18 cellular contexts compared by ENCODE assay signal in the genomic region with DNA sequence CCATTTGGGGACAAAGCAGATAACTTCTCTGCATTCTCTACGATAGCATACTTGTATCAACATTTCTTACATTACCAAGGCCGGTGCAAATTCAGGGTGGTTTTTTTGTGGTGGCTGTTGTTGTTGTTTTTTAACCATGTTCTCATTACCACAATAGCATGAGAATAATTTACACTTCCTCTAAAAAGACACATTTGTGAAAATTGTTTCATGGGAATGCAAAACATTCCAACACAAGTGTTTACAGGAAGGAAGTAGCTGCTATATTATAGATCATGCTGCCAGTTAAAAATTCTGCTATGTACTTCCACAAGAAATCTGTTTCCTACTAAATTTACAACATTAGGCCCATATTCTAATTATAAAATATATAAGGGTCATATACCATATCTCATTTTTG.
DNase-seq lines count a peak whose midpoint lies in the region; ATAC-seq, FAIRE-seq and TF ChIP-seq lines count a peak whose summit lies in the region.
"Had no signal": no experiment of that assay in that cellular context is flagged by ENCODE, and none has a peak within 500 bp of the region (broad histone marks: within the 10 kb centered on the region; RNA-seq: fewer than 3 reads in every experiment).

No MANE protein-coding gene starts in this region.

- H3K4me2 ChIP-seq in GM23338, result no peak overlapping the region

- WGBS in stomach, 5 donors, result 25 to 32% (median 27%) methylated on average over 2 of the region's 2 CpGs

- FAIRE-seq in D721Med (lab: Jason Lieb, UNC), result no peak
- FAIRE-seq: pancreas had no signal

- CTCF ChIA-PET in activated naive CD4-positive, alpha-beta T cell treated with anti-CD3 and anti-CD28 coated beads, Interleukin-2, amount 10 ng/mL, durations not matched to agents 7 days and 5 days (lab: Charles Lee), result no interaction called here

- H3K4me3 Mint-ChIP-seq in GM23338, result no peak overlapping the region
- no peak overlapping the region for H3K4me3 Mint-ChIP-seq in activated naive CD4-positive, alpha-beta T cell treated with anti-CD3 and anti-CD28 coated beads, Interleukin-2, amount 10 ng/mL, durations not matched to agents 7 days and 5 days
- H3K4me3 Mint-ChIP-seq: activated T-cell treated with anti-CD3 and anti-CD28 coated beads, Interleukin-2, amount 50 U/mL, for 4 hours; T-helper 1 cell treated with Interleukin-12 subunit alpha and Interleukin-12 subunit beta and Interleukin-4 antibody, amounts not matched to agents 30 μg/mL and 1 μg/mL, for 36 hours had no signal

- H3K36me3 ChIP-seq in GM23338 (ENCODE audit: insufficient read depth), result no peaks in the 10 kb centered on the region
- no peaks in the 10 kb centered on the region for H3K36me3 ChIP-seq in left lung
- H3K36me3 ChIP-seq in stomach, result no peaks in the 10 kb centered on the region
- H3K36me3 ChIP-seq: pancreas had no signal

- ATAC-seq in GM23338, result no peak
- ATAC-seq in left lung, result no peak
- ATAC-seq: activated T-cell treated with anti-CD3 and anti-CD28 coated beads, Interleukin-2, amount 50 U/mL, for 4 hours had no signal

- H3K27ac ChIP-seq in GM23338 (ENCODE audit: low read depth) (no peak overlapping the region), left lung (peak overlapping the region; percentile 45 to 73), stomach (peak overlapping the region in 4 of 5 donors; percentile 58 to 79 (median 74)), caudate nucleus (ENCODE audit: low read depth, low read length) (no peak overlapping the region)

- TF ChIP-seq CTCF in GM23338 (conservative IDR thresholded peaks at IDR 0.05; ENCODE audit: low read depth in 2 of 2) (no peak), WI38 (IDR thresholded peaks at IDR 0.05; ENCODE audit: low read depth, low read length) (no peak), left lung (IDR thresholded peaks at IDR 0.05) (no peak), stomach (IDR thresholded peaks at IDR 0.05) (no peak), D721Med (IDR thresholded peaks at IDR 0.05; ENCODE audit: insufficient read depth, missing control alignments) (no peak)

- peaks cover 44% of the 10 kb centered on the region for H3K4me1 Mint-ChIP-seq in GM23338
- H3K4me1 Mint-ChIP-seq in activated naive CD4-positive, alpha-beta T cell treated with anti-CD3 and anti-CD28 coated beads, Interleukin-2, amount 10 ng/mL, durations not matched to agents 7 days and 5 days, result no peaks in the 10 kb centered on the region

- no peaks in the 10 kb centered on the region for H4K20me1 ChIP-seq in GM23338 (replicated peaks; ENCODE audit: insufficient read depth)

- H3K27me3 ChIP-seq in GM23338 (ENCODE audit: insufficient read depth) (no peaks in the 10 kb centered on the region), left lung (peaks cover 0 to 41% of the 10 kb centered on the region in 2 donors), stomach (no peaks in the 10 kb centered on the region)
- H3K27me3 ChIP-seq: pancreas had no signal

- no peak for TF ChIP-seq POLR2A in stomach (IDR thresholded peaks at IDR 0.05)

- H3K4me3 ChIP-seq in GM23338 (no peak overlapping the region), WI38 (ENCODE audit: low read depth, low read length) (peak overlapping the region; percentile 57; the same call in 1 of the 2 replicates), left lung (no peak overlapping the region), stomach (no peak overlapping the region)
- H3K4me3 ChIP-seq: pancreas had no signal

- H3F3A ChIP-seq in GM23338 (replicated peaks; ENCODE audit: low read depth), result no peaks in the 10 kb centered on the region

- no peaks in the 10 kb centered on the region for H3K9me3 Mint-ChIP-seq in GM23338
- no peaks in the 10 kb centered on the region for H3K9me3 Mint-ChIP-seq in activated naive CD4-positive, alpha-beta T cell treated with anti-CD3 and anti-CD28 coated beads, Interleukin-2, amount 10 ng/mL, durations not matched to agents 7 days and 5 days
- H3K9me3 Mint-ChIP-seq: activated T-cell treated with anti-CD3 and anti-CD28 coated beads, Interleukin-2, amount 50 U/mL, for 4 hours; T-helper 1 cell treated with Interleukin-12 subunit alpha and Interleukin-12 subunit beta and Interleukin-4 antibody, amounts not matched to agents 30 μg/mL and 1 μg/mL, for 36 hours had no signal

- intact Hi-C loops in left lung (cut with DNase I) (no loop called here), stomach (cut with DNase I; ENCODE audit: low total_unique reads) (no loop called here)

- peak overlapping the region; percentile 20 for H3K27ac Mint-ChIP-seq in GM23338
- no peak overlapping the region for H3K27ac Mint-ChIP-seq in activated naive CD4-positive, alpha-beta T cell treated with anti-CD3 and anti-CD28 coated beads, Interleukin-2, amount 10 ng/mL, durations not matched to agents 7 days and 5 days
- H3K27ac Mint-ChIP-seq: T-helper 1 cell treated with Interleukin-12 subunit alpha and Interleukin-12 subunit beta and Interleukin-4 antibody, amounts not matched to agents 30 μg/mL and 1 μg/mL, for 36 hours had no signal

- TF ChIP-seq EP300 in stomach (IDR thresholded peaks at IDR 0.05), result no peak

- peaks cover 4% of the 10 kb centered on the region; the same call in 1 of the 2 replicates for H3K79me2 ChIP-seq in GM23338 (replicated peaks; ENCODE audit: insufficient read depth)

- H3K9me3 ChIP-seq in left lung (no peaks in the 10 kb centered on the region), stomach (no peaks in the 10 kb centered on the region)
- H3K9me3 ChIP-seq: pancreas had no signal

- no peaks in the 10 kb centered on the region for H3K9me2 ChIP-seq in GM23338 (ENCODE audit: insufficient read depth)

- DNase-seq in GM23338 (ENCODE audit: low spot score) (no peak), left lung (no peak), stomach (no peak), NCI-H2227 treated with DMSO at 0.1 percent for 48 hours (lab: John Stamatoyannopoulos, UW) (no peak), D721Med (ENCODE audit: insufficient read length, low spot score) (no peak), caudate nucleus (lab: John Stamatoyannopoulos, UW) (no peak)
- no peak for DNase-seq in activated naive CD4-positive, alpha-beta T cell treated with anti-CD3 and anti-CD28 coated beads, Interleukin-2, amount 10 ng/mL, durations not matched to agents 7 days and 5 days
- DNase-seq: activated CD4-positive, alpha-beta T cell treated with anti-CD3 and anti-CD28 coated beads for 48 hours; activated T-cell treated with anti-CD3 and anti-CD28 coated beads, Interleukin-2, amount 50 U/mL, for 4 hours; anterior cingulate cortex; C1 segment of cervical spinal cord; effector CD8-positive, alpha-beta T cell; NCI-H1048; OCI-M1; pancreas; stimulated activated CD8-positive, alpha-beta memory T cell treated with anti-CD3 and anti-CD28 coated beads, Interleukin-4, amount 100 ng/mL, for 48 hours had no signal

- H3K36me3 Mint-ChIP-seq in GM23338 (ENCODE audit: low read depth), result no peaks in the 10 kb centered on the region
- H3K36me3 Mint-ChIP-seq in activated naive CD4-positive, alpha-beta T cell treated with anti-CD3 and anti-CD28 coated beads, Interleukin-2, amount 10 ng/mL, durations not matched to agents 7 days and 5 days, result no peaks in the 10 kb centered on the region

- no peak overlapping the region for H2AFZ ChIP-seq in GM23338

- H3K4me1 ChIP-seq in GM23338 (ENCODE audit: insufficient read depth) (peaks cover 20% of the 10 kb centered on the region), left lung (peaks cover 8 to 11% of the 10 kb centered on the region in 2 donors), stomach (peaks cover 30 to 68% (median 51%) of the 10 kb centered on the region in 4 donors)

- peaks cover 1% of the 10 kb centered on the region for H3K27me3 Mint-ChIP-seq in GM23338 (ENCODE audit: insufficient read depth, low read depth, poor library complexity)
- H3K27me3 Mint-ChIP-seq in activated naive CD4-positive, alpha-beta T cell treated with anti-CD3 and anti-CD28 coated beads, Interleukin-2, amount 10 ng/mL, durations not matched to agents 7 days and 5 days, result peaks cover 17% of the 10 kb centered on the region

TF ChIP-seq in GM23338, 12 proteins besides CTCF, POLR2A, EP300 and RAD21 (continues in another document):
- TF ChIP-seq NANOG (IDR thresholded peaks at IDR 0.05; ENCODE audit: borderline replicate concordance) (no peak), POLR2AphosphoS5 (IDR thresholded peaks at IDR 0.05; ENCODE audit: low read depth) (no peak), ZNF114 (CRISPR knock-in tag; IDR thresholded peaks at IDR 0.05) (no peak), CREB1 (CRISPR knock-in tag; IDR thresholded peaks at IDR 0.05; ENCODE audit: low read depth) (no peak), ZNF331 (CRISPR knock-in tag; IDR thresholded peaks at IDR 0.05; ENCODE audit: low read depth) (no peak)

Comparison
In these comparisons a context has a peak if more than half of its experiments do, and no peak if none do; other contexts are left out.
1. H3K27ac ChIP-seq: peak in left lung (2 of 2) and stomach (4 of 5); none in GM23338 (single experiment) and caudate nucleus (single experiment).